1 cellular context compared by ENCODE assay signal in the genomic region with DNA sequence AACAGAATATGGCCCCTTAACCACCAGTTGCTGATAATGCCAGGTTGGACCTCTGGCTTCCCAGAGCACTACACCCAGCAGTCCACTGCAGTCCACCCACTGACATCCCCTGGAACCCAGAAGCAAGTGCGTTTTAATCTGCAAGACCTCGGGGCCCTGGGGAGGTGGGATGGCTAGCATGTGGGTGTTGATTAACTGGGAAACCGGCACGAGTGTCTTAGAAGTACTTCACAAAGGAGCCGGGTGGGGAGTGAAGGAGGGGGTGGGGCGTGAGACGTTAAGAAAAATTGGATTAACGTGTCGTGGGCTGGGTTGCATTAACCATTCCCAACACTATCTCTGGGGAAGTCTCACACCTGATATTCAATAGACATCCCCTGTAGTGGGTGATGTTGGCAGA.
TF ChIP-seq lines count a peak whose summit lies in the region.

No MANE protein-coding gene starts in this region.

TF ChIP-seq in K562, 482 proteins besides CTCF, POLR2A, EP300 and RAD21:
- TF ChIP-seq, protein P1, sequence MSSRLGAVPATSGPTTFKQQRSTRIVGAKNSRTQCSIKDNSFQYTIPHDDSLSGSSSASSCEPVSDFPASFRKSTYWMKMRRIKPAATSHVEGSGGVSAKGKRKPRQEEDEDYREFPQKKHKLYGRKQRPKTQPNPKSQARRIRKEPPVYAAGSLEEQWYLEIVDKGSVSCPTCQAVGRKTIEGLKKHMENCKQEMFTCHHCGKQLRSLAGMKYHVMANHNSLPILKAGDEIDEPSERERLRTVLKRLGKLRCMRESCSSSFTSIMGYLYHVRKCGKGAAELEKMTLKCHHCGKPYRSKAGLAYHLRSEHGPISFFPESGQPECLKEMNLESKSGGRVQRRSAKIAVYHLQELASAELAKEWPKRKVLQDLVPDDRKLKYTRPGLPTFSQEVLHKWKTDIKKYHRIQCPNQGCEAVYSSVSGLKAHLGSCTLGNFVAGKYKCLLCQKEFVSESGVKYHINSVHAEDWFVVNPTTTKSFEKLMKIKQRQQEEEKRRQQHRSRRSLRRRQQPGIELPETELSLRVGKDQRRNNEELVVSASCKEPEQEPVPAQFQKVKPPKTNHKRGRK (tag; IDR thresholded peaks at IDR 0.05): no peak
- no peak for TF ChIP-seq ZNF143 (CRISPR knock-in tag; IDR thresholded peaks at IDR 0.05)
